In genomic region chr1:52913537-52913936, GRCh38 we compare ENCODE assay signal across 17 cellular contexts. TPM values are rescaled to one million over a fixed set of nuclear protein-coding genes. Genes with fewer than 3 reads are reported as not detected.
DNase-seq lines count a peak whose midpoint lies in the region; ATAC-seq and TF ChIP-seq lines count a peak whose summit lies in the region.
"Had no signal": no experiment of that assay in that cellular context is flagged by ENCODE, and none has a peak within 500 bp of the region (broad histone marks: within the 10 kb centered on the region; RNA-seq: fewer than 3 reads in every experiment).

No MANE protein-coding gene starts in this region.

- H3K23ac ChIP-seq in mesendoderm (ENCODE audit: low read length), result no peak overlapping the region

- no peak overlapping the region for H4K5ac ChIP-seq in mesendoderm (ENCODE audit: low read length)

- no peak overlapping the region for H3K27ac ChIP-seq in mesendoderm (ENCODE audit: low read depth, low read length)
- H3K27ac ChIP-seq: dorsolateral prefrontal cortex had no signal

- intact Hi-C loops in activated CD4-positive, alpha-beta T cell treated with anti-CD3 and anti-CD28 coated beads for 36 hours (cut with DNase I, micrococcal nuclease), result no loop called here

- no peak overlapping the region for H2AK5ac ChIP-seq in mesendoderm (ENCODE audit: low read length)

- no peak overlapping the region for H3K56ac ChIP-seq in mesendoderm (ENCODE audit: low read length)

- no peak overlapping the region for H2BK120ac ChIP-seq in mesendoderm (ENCODE audit: low read depth, low read length)

- H3K9ac ChIP-seq in mesendoderm (ENCODE audit: low read length), result no peak overlapping the region

- peak; percentile 78 for ATAC-seq in activated CD4-positive, alpha-beta T cell treated with anti-CD3 and anti-CD28 coated beads for 36 hours
- ATAC-seq in activated naive CD8-positive, alpha-beta T cell treated with anti-CD3 and anti-CD28 coated beads, Interleukin-2, amount 50 U/mL, for 24 hours, result peak; percentile 55
- ATAC-seq in HG02938 (IDR thresholded peaks at IDR 0.05; ENCODE audit: unreplicated experiment) (no peak), omental fat pad (ENCODE audit: low FRiP score) (no peak)
- ATAC-seq: activated CD4-positive, CD25-positive, alpha-beta regulatory T cell treated with anti-CD3 and anti-CD28 coated beads, Interleukin-2, amount 50 U/mL, for 24 hours had no signal

- no CpG with 5 or more reads among the region's 8 CpGs for WGBS in mesendoderm (ENCODE audit: extremely low coverage, insufficient coverage, low lambda C conversion rate)

- H4K8ac ChIP-seq in mesendoderm (ENCODE audit: low read depth, low read length), result no peak overlapping the region

- no peaks in the 10 kb centered on the region for H3K27me3 ChIP-seq in mesendoderm (ENCODE audit: insufficient read depth, low read length, poor library complexity)
- H3K27me3 ChIP-seq: dorsolateral prefrontal cortex had no signal

- no peaks in the 10 kb centered on the region for H3K4me1 ChIP-seq in mesendoderm (ENCODE audit: control insufficient read depth, low read depth, low read length)

- H3K9me3 Mint-ChIP-seq in activated CD4-positive, alpha-beta T cell treated with anti-CD3 and anti-CD28 coated beads for 36 hours (ENCODE audit: low read depth), result no peaks in the 10 kb centered on the region
- no peaks in the 10 kb centered on the region for H3K9me3 Mint-ChIP-seq in activated naive CD8-positive, alpha-beta T cell treated with anti-CD3 and anti-CD28 coated beads, Interleukin-2, amount 50 U/mL, for 24 hours
- H3K9me3 Mint-ChIP-seq: activated T-helper 1 cell treated with anti-CD3 and anti-CD28 coated beads, Interleukin-12 subunit alpha, Interleukin-12 subunit beta, Interleukin-2, Interleukin-4 antibody, amounts not matched to agents 30 ng/mL and 10 ng/mL and 1 ng/mL, durations not matched to agents 14 hours and 24 hours and 36 hours; immature natural killer cell; mesothelial cell of epicardium had no signal

- no peak overlapping the region for H3K4me3 ChIP-seq in mesendoderm (ENCODE audit: low read length)
- H3K4me3 ChIP-seq: dorsolateral prefrontal cortex had no signal

- H3K4me3 Mint-ChIP-seq in activated CD4-positive, alpha-beta T cell treated with anti-CD3 and anti-CD28 coated beads for 36 hours, result no peak overlapping the region
- no peak overlapping the region for H3K4me3 Mint-ChIP-seq in activated naive CD8-positive, alpha-beta T cell treated with anti-CD3 and anti-CD28 coated beads, Interleukin-2, amount 50 U/mL, for 24 hours
- H3K4me3 Mint-ChIP-seq: activated T-helper 1 cell treated with anti-CD3 and anti-CD28 coated beads, Interleukin-12 subunit alpha, Interleukin-12 subunit beta, Interleukin-2, Interleukin-4 antibody, amounts not matched to agents 30 ng/mL and 10 ng/mL and 1 ng/mL, durations not matched to agents 14 hours and 24 hours and 36 hours; immature natural killer cell; mesothelial cell of epicardium had no signal

- H3K36me3 ChIP-seq in mesendoderm (ENCODE audit: control insufficient read depth, insufficient read depth, low read length), result no peaks in the 10 kb centered on the region

- no peaks in the 10 kb centered on the region for H3K79me2 ChIP-seq in mesendoderm (ENCODE audit: control insufficient read depth, insufficient read depth, low read length)

- no peak overlapping the region for H3K4ac ChIP-seq in mesendoderm (ENCODE audit: low read depth, low read length)

- CTCF ChIA-PET in activated CD4-positive, alpha-beta T cell treated with anti-CD3 and anti-CD28 coated beads for 36 hours (lab: Charles Lee), result no interaction called here

- no peak overlapping the region for H3K18ac ChIP-seq in mesendoderm (ENCODE audit: low read length)

- H2BK15ac ChIP-seq in mesendoderm (replicated peaks; ENCODE audit: low read depth), result no peak overlapping the region

- peaks cover 4% of the 10 kb centered on the region for H3K36me3 Mint-ChIP-seq in activated CD4-positive, alpha-beta T cell treated with anti-CD3 and anti-CD28 coated beads for 36 hours (ENCODE audit: low read depth)
- no peaks in the 10 kb centered on the region for H3K36me3 Mint-ChIP-seq in activated naive CD8-positive, alpha-beta T cell treated with anti-CD3 and anti-CD28 coated beads, Interleukin-2, amount 50 U/mL, for 24 hours (ENCODE audit: low read depth)
- H3K36me3 Mint-ChIP-seq: mesothelial cell of epicardium had no signal

- H3K27ac Mint-ChIP-seq in activated CD4-positive, alpha-beta T cell treated with anti-CD3 and anti-CD28 coated beads for 36 hours, result no peak overlapping the region
- no peak overlapping the region for H3K27ac Mint-ChIP-seq in activated naive CD8-positive, alpha-beta T cell treated with anti-CD3 and anti-CD28 coated beads, Interleukin-2, amount 50 U/mL, for 24 hours
- H3K27ac Mint-ChIP-seq: activated T-helper 1 cell treated with anti-CD3 and anti-CD28 coated beads, Interleukin-12 subunit alpha, Interleukin-12 subunit beta, Interleukin-2, Interleukin-4 antibody, amounts not matched to agents 30 ng/mL and 10 ng/mL and 1 ng/mL, durations not matched to agents 14 hours and 24 hours and 36 hours; immature natural killer cell; mesothelial cell of epicardium had no signal

- no peak overlapping the region for H3K4me2 ChIP-seq in mesendoderm (ENCODE audit: low read length)

- H3K27me3 Mint-ChIP-seq in activated CD4-positive, alpha-beta T cell treated with anti-CD3 and anti-CD28 coated beads for 36 hours, result no peaks in the 10 kb centered on the region
- H3K27me3 Mint-ChIP-seq in activated naive CD8-positive, alpha-beta T cell treated with anti-CD3 and anti-CD28 coated beads, Interleukin-2, amount 50 U/mL, for 24 hours, result no peaks in the 10 kb centered on the region

- DNase-seq in activated CD4-positive, alpha-beta T cell treated with anti-CD3 and anti-CD28 coated beads for 36 hours, result peak; percentile 49
- DNase-seq in activated CD4-positive, alpha-beta T cell treated with anti-CD3 and anti-CD28 coated beads, Interleukin-2, amount 50 U/mL, for 4 hours, result no peak
- peak; percentile 65 for DNase-seq in HuH-7 (ENCODE audit: low spot score)
- DNase-seq in activated naive CD8-positive, alpha-beta T cell treated with anti-CD3 and anti-CD28 coated beads, Interleukin-2, amount 50 U/mL, for 24 hours, result no peak
- DNase-seq in mesendoderm, result peak; percentile 44
- no peak for DNase-seq in omental fat pad (ENCODE audit: low spot score)
- no peak for DNase-seq in activated naive CD4-positive, alpha-beta T cell (lab: John Stamatoyannopoulos, UW)
- DNase-seq: dorsolateral prefrontal cortex, foreskin fibroblast, HCEC 1CT, immature natural killer cell, NCI-H2171, occipital lobe had no signal

- no peaks in the 10 kb centered on the region for H3K79me1 ChIP-seq in mesendoderm (ENCODE audit: low read length)

- no peak overlapping the region for H2BK5ac ChIP-seq in mesendoderm (ENCODE audit: low read length)

- POLR2A ChIA-PET in activated CD4-positive, alpha-beta T cell treated with anti-CD3 and anti-CD28 coated beads for 36 hours (lab: Charles Lee), result no interaction called here

- H3K4me1 Mint-ChIP-seq in activated CD4-positive, alpha-beta T cell treated with anti-CD3 and anti-CD28 coated beads for 36 hours, result no peaks in the 10 kb centered on the region
- peaks cover 1% of the 10 kb centered on the region for H3K4me1 Mint-ChIP-seq in activated naive CD8-positive, alpha-beta T cell treated with anti-CD3 and anti-CD28 coated beads, Interleukin-2, amount 50 U/mL, for 24 hours
- H3K4me1 Mint-ChIP-seq: immature natural killer cell had no signal

- TF ChIP-seq CTCF in omental fat pad (IDR thresholded peaks at IDR 0.05), result no peak

RNA-seq across cellular contexts. Expression of gene ECHDC2, which starts 8.0 kb away (rescaled TPM):
- total RNA-seq in activated CD4-positive, alpha-beta T cell treated with anti-CD3 and anti-CD28 coated beads for 36 hours, result 10 to 100 TPM; 62.6 to 67.2 TPM
- 3.5 TPM for polyA plus RNA-seq in mesendoderm (2013, experiment 1 of 2)
- 3.4 TPM for polyA plus RNA-seq in mesendoderm (2013, experiment 2 of 2)
- 100 to 1,000 TPM in 1 of 4 donors, 10 to 100 TPM in 3; 93.8 to 188 (median 96.7) TPM for total RNA-seq in omental fat pad

RNA-seq across cellular contexts. Expression of gene SCP2, which starts 13.5 kb away (rescaled TPM):
- total RNA-seq in activated CD4-positive, alpha-beta T cell treated with anti-CD3 and anti-CD28 coated beads for 36 hours, result 10 to 100 TPM; 46.6 to 67.1 TPM
- 28.4 TPM for polyA plus RNA-seq in mesendoderm (2013, experiment 1 of 2)
- 35.8 TPM for polyA plus RNA-seq in mesendoderm (2013, experiment 2 of 2)
- 100 to 1,000 TPM in 3 of 4 donors, 10 to 100 TPM in 1; 92.7 to 174 (median 126) TPM for total RNA-seq in omental fat pad

Comparison
In these comparisons a context has a peak if more than half of its experiments do, and no peak if none do; other contexts are left out.
1. DNase-seq: peak in activated CD4-positive, alpha-beta T cell treated with anti-CD3 and anti-CD28 coated beads for 36 hours (single experiment), HuH-7 (single experiment) and mesendoderm (single experiment); none in activated CD4-positive, alpha-beta T cell treated with anti-CD3 and anti-CD28 coated beads, Interleukin-2, amount 50 U/mL, for 4 hours (0 of 2), activated naive CD8-positive, alpha-beta T cell treated with anti-CD3 and anti-CD28 coated beads, Interleukin-2, amount 50 U/mL, for 24 hours (single experiment), omental fat pad (single experiment) and activated naive CD4-positive, alpha-beta T cell (0 of 4).
2. ATAC-seq: peak in activated CD4-positive, alpha-beta T cell treated with anti-CD3 and anti-CD28 coated beads for 36 hours (single experiment) and activated naive CD8-positive, alpha-beta T cell treated with anti-CD3 and anti-CD28 coated beads, Interleukin-2, amount 50 U/mL, for 24 hours (single experiment); none in HG02938 (single experiment) and omental fat pad (single experiment).